9 cellular contexts compared by ENCODE assay signal in genomic region chr6:104985875-104986274, GRCh38. TPM values are rescaled to one million over a fixed set of nuclear protein-coding genes. Genes with fewer than 3 reads are reported as not detected.
"Had no signal": no experiment of that assay in that cellular context is flagged by ENCODE, and none has a peak within 500 bp of the region (broad histone marks: within the 10 kb centered on the region; RNA-seq: fewer than 3 reads in every experiment).

No MANE protein-coding gene starts in this region.

RNA-seq across cellular contexts. Expression of gene LIN28B, which starts 29.0 kb away (rescaled TPM):
- total RNA-seq: activated CD4-positive, alpha-beta memory T cell treated with anti-CD3 and anti-CD28 coated beads, Interleukin-2, amount 10 ng/mL, durations not matched to agents 7 days and 5 days; activated CD4-positive, alpha-beta T cell treated with anti-CD3 and anti-CD28 coated beads for 36 hours; activated CD4-positive, alpha-beta T cell treated with anti-CD3 and anti-CD28 coated beads, Interleukin-2, amount 10 ng/mL, durations not matched to agents 7 days and 5 days; activated CD8-positive, alpha-beta memory T cell treated with anti-CD3 and anti-CD28 coated beads, Interleukin-2, amount 10 ng/mL, durations not matched to agents 7 days and 5 days; activated CD8-positive, alpha-beta T cell treated with anti-CD3 and anti-CD28 coated beads, Interleukin-2, amount 10 ng/mL, durations not matched to agents 7 days and 5 days; activated naive CD8-positive, alpha-beta T cell treated with anti-CD3 and anti-CD28 coated beads, Interleukin-2, amount 10 ng/mL, durations not matched to agents 7 days and 5 days; ascending aorta; bronchial epithelial cell had no signal
- polyA plus RNA-seq: adipose tissue had no signal
